18 cellular contexts compared by ENCODE assay signal in the genomic region with DNA sequence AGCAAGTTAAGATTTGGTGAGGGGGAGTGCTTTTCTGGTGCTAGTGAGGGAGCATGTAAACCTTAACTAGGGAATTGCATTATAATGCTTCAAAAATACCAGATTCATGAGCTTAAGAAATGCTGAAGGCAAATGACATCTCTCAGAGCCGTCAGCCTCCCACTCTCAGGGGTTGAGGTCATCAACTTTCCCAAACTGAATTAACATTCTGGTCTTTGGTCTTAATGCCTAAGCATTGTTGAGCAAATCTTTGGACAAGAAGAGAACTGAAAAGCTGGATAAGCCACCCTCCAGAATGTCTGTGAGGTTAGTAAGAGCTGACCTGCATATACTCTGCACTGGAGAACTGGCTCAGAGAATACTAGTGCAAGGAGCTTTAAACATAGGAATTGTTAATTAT.
DNase-seq lines count a peak whose midpoint lies in the region; ATAC-seq and TF ChIP-seq lines count a peak whose summit lies in the region.
"Had no signal": no experiment of that assay in that cellular context is flagged by ENCODE, and none has a peak within 500 bp of the region (broad histone marks: within the 10 kb centered on the region; RNA-seq: fewer than 3 reads in every experiment).

No MANE protein-coding gene starts in this region.

- no peak for TF ChIP-seq CTCF in neural progenitor cell (IDR thresholded peaks at IDR 0.05)
- TF ChIP-seq CTCF in smooth muscle cell (IDR thresholded peaks at IDR 0.05; ENCODE audit: borderline replicate concordance, insufficient read depth, poor library complexity, severe bottlenecking): no peak

- H3K9me3 ChIP-seq in NT2/D1 (ENCODE audit: insufficient read depth, low read length) (no peaks in the 10 kb centered on the region; the same call in 1 of the 2 replicates), neural progenitor cell (ENCODE audit: low read depth) (no peaks in the 10 kb centered on the region), smooth muscle cell (replicated peaks; ENCODE audit: low read depth) (peaks cover 4% of the 10 kb centered on the region)
- H3K9me3 ChIP-seq: HAP-1 had no signal

- H3K4me1 Mint-ChIP-seq in neural progenitor cell: peaks cover 12% of the 10 kb centered on the region
- H3K4me1 Mint-ChIP-seq: CD4-positive, alpha-beta memory T cell had no signal

- H3K4me2 ChIP-seq in neural progenitor cell (no peak overlapping the region), smooth muscle cell (peak overlapping the region; percentile 43)

- no peaks in the 10 kb centered on the region for H3K36me3 Mint-ChIP-seq in neural progenitor cell
- no peaks in the 10 kb centered on the region for H3K36me3 Mint-ChIP-seq in activated naive CD4-positive, alpha-beta T cell treated with anti-CD3 and anti-CD28 coated beads, Interleukin-2, amount 50 U/mL, for 72 hours
- H3K36me3 Mint-ChIP-seq: CD4-positive, alpha-beta memory T cell had no signal

- DNase-seq in left ventricle myocardium superior (no peak), cardiac septum (ENCODE audit: low spot score) (no peak), NT2/D1 (ENCODE audit: low read depth, low spot score) (peak; percentile 57), neural progenitor cell (ENCODE audit: low spot score) (peak; percentile 35), smooth muscle cell (lab: John Stamatoyannopoulos, UW; ENCODE audit: unreplicated experiment) (no peak), putamen (ENCODE audit: low spot score) (no peak)
- no peak for DNase-seq in effector CD8-positive, alpha-beta T cell (lab: John Stamatoyannopoulos, UW)
- DNase-seq in activated naive CD4-positive, alpha-beta T cell treated with anti-CD3 and anti-CD28 coated beads, Interleukin-2, amount 50 U/mL, for 72 hours (ENCODE audit: low spot score in 2 of 2): no peak
- DNase-seq: C1 segment of cervical spinal cord; Calu3; CD4-positive, alpha-beta memory T cell; COR-L47; DMS53; DMS79 treated with DMSO at 0.1 percent for 48 hours; GF-D8; GOT3; HFFc6 had no signal

- no peak overlapping the region for H3K27ac Mint-ChIP-seq in neural progenitor cell
- H3K27ac Mint-ChIP-seq in activated naive CD4-positive, alpha-beta T cell treated with anti-CD3 and anti-CD28 coated beads, Interleukin-2, amount 50 U/mL, for 72 hours: no peak overlapping the region
- H3K27ac Mint-ChIP-seq: CD4-positive, alpha-beta memory T cell; HFFc6 had no signal

- no peaks in the 10 kb centered on the region for H3F3A ChIP-seq in neural progenitor cell (ENCODE audit: low read depth)
- peaks cover 7% of the 10 kb centered on the region for H3F3A ChIP-seq in smooth muscle cell (ENCODE audit: low read depth)

- no peak overlapping the region for H3K4me3 ChIP-seq in NT2/D1 (ENCODE audit: insufficient read length, low read depth)
- H3K4me3 ChIP-seq in neural progenitor cell: no peak overlapping the region
- no peak overlapping the region for H3K4me3 ChIP-seq in smooth muscle cell
- H3K4me3 ChIP-seq: HAP-1 had no signal

- no peak overlapping the region for H3K27ac ChIP-seq in neural progenitor cell
- peak overlapping the region; percentile 55 for H3K27ac ChIP-seq in smooth muscle cell (ENCODE audit: low read depth)

- H3K79me2 ChIP-seq in neural progenitor cell (ENCODE audit: low read depth) (no peaks in the 10 kb centered on the region), smooth muscle cell (ENCODE audit: low read depth) (no peaks in the 10 kb centered on the region)

- H2AFZ ChIP-seq in neural progenitor cell (replicated peaks): no peak overlapping the region
- no peak overlapping the region for H2AFZ ChIP-seq in smooth muscle cell (ENCODE audit: low read depth)

- H3K9ac ChIP-seq in NT2/D1 (ENCODE audit: insufficient read length, low read depth): no peak overlapping the region
- no peak overlapping the region for H3K9ac ChIP-seq in neural progenitor cell
- H3K9ac ChIP-seq in smooth muscle cell (ENCODE audit: low read depth): no peak overlapping the region

- no peak overlapping the region for H3K4me3 Mint-ChIP-seq in neural progenitor cell
- H3K4me3 Mint-ChIP-seq: CD4-positive, alpha-beta memory T cell; HFFc6 had no signal

- H3K27me3 Mint-ChIP-seq in neural progenitor cell (ENCODE audit: insufficient read depth, low read depth): no peaks in the 10 kb centered on the region

- ATAC-seq in left ventricle myocardium superior: peak; percentile 25
- no peak for ATAC-seq in activated naive CD4-positive, alpha-beta T cell treated with anti-CD3 and anti-CD28 coated beads, Interleukin-2, amount 50 U/mL, for 72 hours

- H4K20me1 ChIP-seq in neural progenitor cell (ENCODE audit: low read depth): no peaks in the 10 kb centered on the region
- H4K20me1 ChIP-seq in smooth muscle cell (ENCODE audit: low read depth): no peaks in the 10 kb centered on the region

- H3K27me3 ChIP-seq in NT2/D1 (ENCODE audit: insufficient read depth, insufficient read length) (no peaks in the 10 kb centered on the region), neural progenitor cell (no peaks in the 10 kb centered on the region), smooth muscle cell (ENCODE audit: low read depth) (no peaks in the 10 kb centered on the region)

- H3K4me1 ChIP-seq in NT2/D1 (ENCODE audit: insufficient read depth, insufficient read length) (no peaks in the 10 kb centered on the region), neural progenitor cell (no peaks in the 10 kb centered on the region), smooth muscle cell (ENCODE audit: low read depth) (peaks cover 10% of the 10 kb centered on the region)

- H3K36me3 ChIP-seq in NT2/D1 (ENCODE audit: insufficient read depth, insufficient read length, low read length): no peaks in the 10 kb centered on the region
- no peaks in the 10 kb centered on the region for H3K36me3 ChIP-seq in neural progenitor cell
- no peaks in the 10 kb centered on the region for H3K36me3 ChIP-seq in smooth muscle cell (ENCODE audit: low read depth)
- H3K36me3 ChIP-seq: HAP-1 had no signal

- H3K9me3 Mint-ChIP-seq in neural progenitor cell: peaks cover 3% of the 10 kb centered on the region
- no peaks in the 10 kb centered on the region for H3K9me3 Mint-ChIP-seq in activated naive CD4-positive, alpha-beta T cell treated with anti-CD3 and anti-CD28 coated beads, Interleukin-2, amount 50 U/mL, for 72 hours
- H3K9me3 Mint-ChIP-seq: HFFc6 had no signal

- intact Hi-C loops in left ventricle myocardium superior (cut with micrococcal nuclease) (no loop called here), cardiac septum (cut with DNase I) (no loop called here)

- 33% methylated on average over 1 of the region's 1 CpG for WGBS in smooth muscle cell (ENCODE audit: low lambda C conversion rate)

Comparison
In these comparisons a context has a peak if more than half of its experiments do, and no peak if none do; other contexts are left out.
1. DNase-seq: peak in NT2/D1 (single experiment) and neural progenitor cell (single experiment); none in left ventricle myocardium superior (single experiment), cardiac septum (single experiment), smooth muscle cell (single experiment), effector CD8-positive, alpha-beta T cell (single experiment), putamen (single experiment) and activated naive CD4-positive, alpha-beta T cell treated with anti-CD3 and anti-CD28 coated beads, Interleukin-2, amount 50 U/mL, for 72 hours (0 of 2).